ENCODE assay signal across 8 cellular contexts in the genomic region with DNA sequence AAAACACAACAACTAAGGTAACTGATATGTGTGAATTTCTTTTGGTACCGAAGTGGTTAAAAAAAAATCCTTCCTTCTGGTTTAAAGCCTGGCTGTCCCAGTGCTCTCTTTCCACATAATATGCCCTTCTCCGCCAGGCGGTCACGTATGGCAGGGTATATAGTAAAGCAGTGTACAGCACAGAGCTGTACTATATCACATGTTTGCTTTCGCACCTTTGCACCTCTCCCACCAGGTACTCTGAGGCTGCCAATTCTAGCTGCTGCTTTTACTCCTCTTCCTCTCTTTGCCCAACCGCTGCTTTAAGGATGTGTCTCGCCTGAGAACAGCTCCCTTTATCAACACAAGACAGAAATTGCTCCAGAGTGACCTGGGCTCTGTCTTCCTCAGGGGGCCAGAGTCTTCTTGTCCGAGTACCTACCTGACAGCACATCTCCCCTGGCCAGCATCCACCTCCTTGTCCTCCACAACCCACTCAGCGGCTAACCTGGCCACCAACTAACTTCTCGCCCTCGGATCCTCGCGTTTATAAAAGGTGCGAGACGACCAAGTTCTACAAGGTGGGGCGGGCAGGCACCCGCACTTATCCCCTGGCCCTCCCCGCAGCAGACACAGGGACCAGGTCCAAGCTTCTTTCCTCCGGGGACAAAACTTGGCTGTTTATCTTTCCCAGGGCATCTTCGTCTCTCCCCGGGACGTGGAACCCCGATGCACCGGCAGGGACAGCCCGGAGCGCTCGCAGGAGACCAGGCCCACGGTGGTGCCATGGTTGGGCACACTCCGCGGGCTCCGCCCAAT. TPM values are rescaled to one million over a fixed set of nuclear protein-coding genes. Genes with fewer than 3 reads are reported as not detected.
A peak's percentile ranks its signal among the peaks of the same experiment; 100 is the strongest.
DNase-seq lines count a peak whose midpoint lies in the region; ATAC-seq and TF ChIP-seq lines count a peak whose summit lies in the region.

No MANE protein-coding gene starts in this region.

- H3K36me3 ChIP-seq in right lobe of liver: no peaks in the 10 kb centered on the region
- no peaks in the 10 kb centered on the region for H3K36me3 ChIP-seq in thymus (ENCODE audit: control insufficient read depth, insufficient read depth)

- H3K4me1 ChIP-seq in right lobe of liver: peaks cover 0 to 10% (median 0%) of the 10 kb centered on the region in 4 donors
- peaks cover 10% of the 10 kb centered on the region for H3K4me1 ChIP-seq in thymus (ENCODE audit: control insufficient read depth, insufficient read depth, low read length)

- H3K9me3 ChIP-seq in right lobe of liver (no peaks in the 10 kb centered on the region), thymus (ENCODE audit: control insufficient read depth) (peaks cover 1% of the 10 kb centered on the region)

- TF ChIP-seq CTCF in astrocyte of the cerebellum (IDR thresholded peaks at IDR 0.05; ENCODE audit: low read depth, low read length, missing control alignments): no peak
- TF ChIP-seq CTCF in right lobe of liver (IDR thresholded peaks at IDR 0.05): no peak

- H3K27ac ChIP-seq in right lobe of liver: no peak overlapping the region
- no peak overlapping the region for H3K27ac ChIP-seq in thymus (ENCODE audit: low read depth)

- DNase-seq in activated gamma-delta T cell treated with Interleukin-2 at 50 U/mL for 16 hours (peak; percentile 4), activated gamma-delta T cell (lab: John Stamatoyannopoulos, UW) (no peak), astrocyte of the cerebellum (ENCODE audit: low read depth) (no peak), right lobe of liver (peak in 1 of 3 donors; percentile 19), SIG-M5 (lab: John Stamatoyannopoulos, UW) (no peak), NCI-H524 treated with DMSO at 0.1 percent for 48 hours (lab: John Stamatoyannopoulos, UW) (no peak), MV-4-11 (lab: John Stamatoyannopoulos, UW) (no peak)

- H3K27me3 ChIP-seq in right lobe of liver (peaks cover 0 to 7% of the 10 kb centered on the region in 2 donors), thymus (ENCODE audit: control insufficient read depth, insufficient read depth) (peaks cover 33% of the 10 kb centered on the region)

- no peak for TF ChIP-seq POLR2A in right lobe of liver (IDR thresholded peaks at IDR 0.05)

- 40% methylated on average over 17 of the region's 31 CpGs for WGBS in right lobe of liver (ENCODE audit: insufficient coverage, low coverage, low lambda C conversion rate, missing lambda C conversion rate)
- WGBS in thymus: 26% methylated on average over 31 of the region's 31 CpGs

- no peak for ATAC-seq in right lobe of liver

- peak overlapping the region; percentile 52 for H3K4me3 ChIP-seq in astrocyte of the cerebellum (ENCODE audit: low read depth, low read length)
- H3K4me3 ChIP-seq in right lobe of liver: peak overlapping the region; percentile 40 to 52 (median 43)
- H3K4me3 ChIP-seq in thymus (ENCODE audit: low read length): peak overlapping the region; percentile 51

- in situ Hi-C loops in astrocyte of the cerebellum (cut with HindIII; ENCODE audit: low sequenced_read_pairs): no loop called here

- intact Hi-C loops in right lobe of liver (cut with DNase I): no loop called here

RNA-seq across cellular contexts. Expression of gene COLGALT2, which starts 1.6 kb away (rescaled TPM):
- total RNA-seq in right lobe of liver: under 1 TPM in 5 of 6 experiments, not detected in 1; 0.04 to 0.20 (median 0.17) TPM
- polyA plus RNA-seq in thymus: 0.64 TPM

RNA-seq across cellular contexts. Expression of gene TSEN15, which starts 15.6 kb away (rescaled TPM):
- 10 to 100 TPM in 5 of 6 experiments, 1 to 10 TPM in 1; 9.6 to 17.1 (median 11.3) TPM for total RNA-seq in right lobe of liver
- 30.1 TPM for polyA plus RNA-seq in thymus
